1 cellular context compared by ENCODE assay signal in genomic region chr5:36047375-36048160, GRCh38.
TF ChIP-seq lines count a peak whose summit lies in the region.

No MANE protein-coding gene starts in this region.

TF ChIP-seq in K562, 482 proteins besides CTCF, POLR2A, EP300 and RAD21 (continued from another document):
- TF ChIP-seq MAFF (IDR thresholded peaks at IDR 0.05; ENCODE audit: low read length) (peak; percentile 76), MAFK (IDR thresholded peaks at IDR 0.05; ENCODE audit: low read length) (peak; percentile 74), HBP1 (CRISPR knock-in tag; IDR thresholded peaks at IDR 0.05) (no peak), KDM2B (CRISPR knock-in tag; IDR thresholded peaks at IDR 0.05) (no peak)
